ENCODE assay signal across 22 cellular contexts in the genomic region with DNA sequence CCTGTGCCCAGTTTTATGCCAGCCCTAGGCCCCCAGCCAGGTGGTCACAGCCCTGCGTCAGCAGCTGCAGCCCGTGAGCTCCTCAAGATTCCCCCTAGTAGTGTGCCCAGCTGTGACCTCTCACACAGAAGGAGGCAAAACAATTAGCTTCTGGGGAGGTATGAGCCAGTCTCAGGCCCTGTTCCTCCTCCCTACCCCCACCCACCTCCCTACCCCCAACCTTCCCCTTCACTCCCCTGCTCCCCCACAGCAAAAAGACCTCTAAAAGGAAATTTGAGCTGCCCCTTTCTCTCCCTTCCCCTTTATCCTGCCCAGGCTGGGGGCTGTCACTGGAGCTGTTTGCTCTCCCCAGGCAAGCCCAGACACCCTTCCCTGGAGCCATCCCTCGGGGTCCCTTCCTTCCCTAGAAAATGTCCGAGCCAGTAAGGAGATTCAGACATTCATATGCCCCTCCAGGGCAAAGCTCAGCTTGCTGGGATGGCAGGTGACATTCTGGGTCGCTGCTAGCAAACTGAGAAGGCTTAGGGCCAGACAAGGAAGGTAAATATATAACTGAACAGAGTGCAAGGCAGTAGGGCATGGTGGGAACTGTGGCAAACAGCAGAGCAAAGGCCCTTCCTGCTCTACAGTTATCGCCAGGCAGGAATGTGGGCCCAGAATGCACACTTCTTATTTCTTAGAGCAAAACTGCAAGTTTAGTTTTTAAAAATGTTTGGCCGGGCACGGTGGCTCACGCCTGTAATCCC.
DNase-seq lines count a peak whose midpoint lies in the region; ATAC-seq, FAIRE-seq and TF ChIP-seq lines count a peak whose summit lies in the region.
"Had no signal": no experiment of that assay in that cellular context is flagged by ENCODE, and none has a peak within 500 bp of the region (broad histone marks: within the 10 kb centered on the region; RNA-seq: fewer than 3 reads in every experiment).

No MANE protein-coding gene starts in this region.

- no TSS peak for BruUV-seq in HepG2 (replicated peaks; lab: Mats Ljungman, UMichigan)

- POLR2A ChIA-PET in HepG2 (lab: Yijun Ruan, JAX) = no interaction called here

- TF ChIP-seq EP300 in HepG2 (IDR thresholded peaks at IDR 0.05; ENCODE audit: low read depth in 2 of 2, low read length in 2 of 2) = no peak
- no peak for TF ChIP-seq EP300 in HepG2 (CRISPR knock-in tag; IDR thresholded peaks at IDR 0.05; ENCODE audit: borderline replicate concordance)
- TF ChIP-seq EP300 in tibial nerve (IDR thresholded peaks at IDR 0.05) = no peak

- no peak overlapping the region for H3K9ac ChIP-seq in HepG2 (ENCODE audit: insufficient read depth, low read depth, low read length)

- TF ChIP-seq RAD21 in HepG2 (CRISPR knock-in tag; IDR thresholded peaks at IDR 0.05) = no peak

- no peak overlapping the region for H3K4me2 ChIP-seq in HepG2 (ENCODE audit: low read depth, low read length)

- H3K36me3 ChIP-seq in HepG2 (replicated peaks in 1 of 2; ENCODE audit: control insufficient read depth in 1 of 2, insufficient read depth in 2 of 2, low read length in 2 of 2) = no peaks in the 10 kb centered on the region
- no peaks in the 10 kb centered on the region for H3K36me3 ChIP-seq in tibial nerve
- H3K36me3 ChIP-seq: adrenal gland, prostate gland, uterus had no signal

- FAIRE-seq in HepG2 (lab: Jason Lieb, UNC) = no peak
- FAIRE-seq: G401.6, K562 had no signal

- no peak for TF ChIP-seq CTCF in HepG2 (CRISPR knock-in tag; IDR thresholded peaks at IDR 0.05)
- TF ChIP-seq CTCF in tibial nerve (IDR thresholded peaks at IDR 0.05) = no peak

- no peak overlapping the region for H3K4me3 ChIP-seq in HepG2 (replicated peaks in 1 of 3; ENCODE audit: insufficient read depth in 1 of 3, low read depth in 2 of 3, low read length in 3 of 3)
- H3K4me3 ChIP-seq in tibial nerve = no peak overlapping the region
- H3K4me3 ChIP-seq: adrenal gland, K562, prostate gland, SK-N-MC, uterus had no signal

- no peaks in the 10 kb centered on the region for H3K79me2 ChIP-seq in HepG2 (ENCODE audit: insufficient read depth, low read length)

- no peaks in the 10 kb centered on the region; a peak in 2 of 5 replicates for H3K27me3 ChIP-seq in HepG2 (ENCODE audit: control insufficient read depth in 1 of 2, insufficient read depth in 2 of 2, low read length in 2 of 2)
- no peaks in the 10 kb centered on the region for H3K27me3 ChIP-seq in tibial nerve
- H3K27me3 ChIP-seq: adrenal gland, uterus had no signal

- in situ Hi-C loops in HepG2 (cut with HindIII; ENCODE audit: extremely low pct_ligation_motif_present, low pct_unique_long_range_greater_than_20kb) = no loop called here

- no peak overlapping the region for H3K27ac ChIP-seq in HepG2 (ENCODE audit: extremely low read length, insufficient read depth, low read length)
- no peak overlapping the region for H3K27ac ChIP-seq in tibial nerve
- H3K27ac ChIP-seq: adrenal gland, prostate gland, SK-N-MC, uterus had no signal

- intact Hi-C loops in HepG2 (cut with micrococcal nuclease; ENCODE audit: unreplicated experiment) = no loop called here
- intact Hi-C loops in posterior vena cava (cut with DNase I) = no loop called here

- H3K9me3 ChIP-seq in HepG2 (ENCODE audit: low read length) (no peaks in the 10 kb centered on the region), tibial nerve (no peaks in the 10 kb centered on the region)
- H3K9me3 ChIP-seq: adrenal gland, prostate gland, uterus had no signal

- ATAC-seq in HepG2 = peak; percentile 40; the same call in 2 of the 3 replicates
- ATAC-seq: K562, natural killer cell had no signal

- CTCF ChIA-PET in HepG2 (lab: Yijun Ruan, JAX; ENCODE audit: low intra/inter-chr PET ratio, low total read pairs) = no interaction called here

- DNase-seq in NCI-H146 (lab: John Stamatoyannopoulos, UW) = peak; percentile 60
- peak; percentile 55 for DNase-seq in NCI-H69 (lab: John Stamatoyannopoulos, UW)
- no peak for DNase-seq in HepG2 (ENCODE audit: low spot score)
- peak; percentile 8 for DNase-seq in posterior vena cava (ENCODE audit: low spot score)
- no peak for DNase-seq in SW480 (ENCODE audit: low spot score)
- no peak for DNase-seq in tibial nerve (ENCODE audit: low spot score in 2 of 2)
- no peak for DNase-seq in T-helper 2 cell
- DNase-seq: activated B cell treated with CpG ODN at 0.5 μM for 24 hours; activated CD4-positive, alpha-beta memory T cell treated with anti-CD3 and anti-CD28 coated beads for 36 hours; activated T-cell treated with anti-CD3 and anti-CD28 coated beads for 4 hours; adrenal gland; DMS153; natural killer cell; NCI-H187; NCI-H510A; RPMI8226; T1000; uterus had no signal

- no peak overlapping the region for H2AFZ ChIP-seq in HepG2 (ENCODE audit: low read length)

- H3K4me1 ChIP-seq in HepG2 (ENCODE audit: insufficient read depth, low read length) (0 out of 2 replicates have a peak, but pooled peaks cover 6% of the 10 kb centered on the region), tibial nerve (no peaks in the 10 kb centered on the region)
- H3K4me1 ChIP-seq: adrenal gland, prostate gland, uterus had no signal

- no peak for TF ChIP-seq POLR2A in HepG2 (IDR thresholded peaks at IDR 0.05; ENCODE audit: insufficient read depth in 1 of 2, low read depth in 2 of 2, low read length in 2 of 2)
- no peak for TF ChIP-seq POLR2A in tibial nerve (IDR thresholded peaks at IDR 0.05)

- no peaks in the 10 kb centered on the region for H4K20me1 ChIP-seq in HepG2 (ENCODE audit: insufficient read depth, low read length)

- WGBS in HepG2 (ENCODE audit: low lambda C conversion rate) = 31% methylated on average over 9 of the region's 9 CpGs
- WGBS in tibial nerve, 2 donors = 78 to 84% methylated on average over 9 of the region's 9 CpGs

TF ChIP-seq in HepG2, 621 proteins besides CTCF, POLR2A, EP300 and RAD21:
- TF ChIP-seq ZNF552 (CRISPR knock-in tag; IDR thresholded peaks at IDR 0.05; ENCODE audit: borderline replicate concordance) (no peak), ZNF367 (CRISPR knock-in tag; IDR thresholded peaks at IDR 0.05; ENCODE audit: borderline replicate concordance) (no peak), MAFF (IDR thresholded peaks at IDR 0.05; ENCODE audit: low read depth, low read length) (no peak), ZNF180 (CRISPR knock-in tag; IDR thresholded peaks at IDR 0.05; ENCODE audit: borderline replicate concordance, low read depth) (peak; percentile 98; the same call in 1 of the 2 replicates), ZBTB40 (IDR thresholded peaks at IDR 0.05) (no peak), ZBTB40 (CRISPR knock-in tag; IDR thresholded peaks at IDR 0.05) (no peak), GATAD2A (CRISPR knock-in tag; IDR thresholded peaks at IDR 0.05) (no peak)

Comparison
In these comparisons a context has a peak if more than half of its experiments do, and no peak if none do; other contexts are left out.
1. DNase-seq: peak in NCI-H146 (single experiment), NCI-H69 (single experiment) and posterior vena cava (single experiment); none in HepG2 (single experiment), SW480 (single experiment), tibial nerve (0 of 2) and T-helper 2 cell (0 of 5).